In the genomic region with DNA sequence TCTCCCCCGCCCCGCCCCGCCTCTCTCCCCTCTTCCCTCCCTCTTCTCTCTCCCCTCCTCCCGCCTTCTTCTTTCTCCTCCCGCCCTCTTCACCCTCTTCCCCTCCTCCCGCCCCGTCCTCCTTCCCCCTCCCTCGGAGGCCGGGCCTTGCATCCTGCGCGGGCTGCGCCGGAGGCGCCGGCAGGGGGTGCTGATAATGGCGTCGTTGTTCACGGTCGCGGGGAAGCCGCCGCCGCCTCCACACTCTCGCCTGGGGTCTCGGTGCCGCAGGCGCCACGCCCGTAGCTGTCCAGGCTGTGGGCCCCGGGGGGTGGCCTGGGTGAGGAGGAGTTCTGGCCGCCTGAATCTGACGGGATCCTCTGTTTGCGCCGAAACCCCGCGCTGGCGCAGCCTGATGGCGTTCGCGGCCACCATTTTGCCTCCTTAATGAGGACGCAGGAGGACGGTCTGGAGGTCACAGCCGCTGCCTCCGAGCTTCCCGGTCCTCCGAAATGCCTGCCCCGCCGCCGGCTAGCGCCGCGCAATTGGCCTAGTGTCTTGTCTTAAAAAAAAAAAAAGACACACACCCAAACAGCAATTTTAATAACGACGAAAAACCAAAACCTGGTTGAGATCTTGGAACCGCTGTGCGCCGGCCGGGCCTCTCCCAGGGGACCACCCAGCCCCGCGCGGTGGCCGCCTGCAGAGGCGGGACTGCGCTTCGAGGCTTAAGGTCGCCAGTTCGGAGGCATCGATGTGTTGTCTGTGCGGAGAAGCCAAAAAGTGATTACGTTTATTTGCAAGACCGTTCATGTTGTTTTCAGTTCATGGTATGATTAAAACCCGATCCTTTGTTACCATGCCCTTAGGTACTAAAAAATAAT, we compare ENCODE assay signal across 1 cellular context.
TF ChIP-seq lines count a peak whose summit lies in the region.

No MANE protein-coding gene starts in this region.

TF ChIP-seq in H1, 55 proteins besides CTCF, POLR2A, EP300 and RAD21 (continued from another document):
- TF ChIP-seq PHF8 (conservative IDR thresholded peaks at IDR 0.05; ENCODE audit: low read depth, low read length), result peak; percentile 96
- no peak for TF ChIP-seq SIRT6 (IDR thresholded peaks at IDR 0.05; ENCODE audit: low read length)
- TF ChIP-seq EZH2 (IDR thresholded peaks at IDR 0.05; ENCODE audit: low read depth, low read length, severe bottlenecking), result no peak
- TF ChIP-seq BACH1 (IDR thresholded peaks at IDR 0.05; ENCODE audit: low read length), result peak; percentile 13; the same call in 1 of the 2 replicates
- no peak for TF ChIP-seq SIX5 (IDR thresholded peaks at IDR 0.05; ENCODE audit: low read depth, low read length)
- TF ChIP-seq FOSL1 (IDR thresholded peaks at IDR 0.05; ENCODE audit: insufficient read depth, low read depth, low read length), result no peak
- TF ChIP-seq, protein P1, sequence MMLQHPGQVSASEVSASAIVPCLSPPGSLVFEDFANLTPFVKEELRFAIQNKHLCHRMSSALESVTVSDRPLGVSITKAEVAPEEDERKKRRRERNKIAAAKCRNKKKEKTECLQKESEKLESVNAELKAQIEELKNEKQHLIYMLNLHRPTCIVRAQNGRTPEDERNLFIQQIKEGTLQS (IDR thresholded peaks at IDR 0.05; ENCODE audit: insufficient read depth, low read depth, low read length), result 0 out of 2 replicates have a peak, but pooled peaks have one; percentile 58
- TF ChIP-seq HDAC6 (IDR thresholded peaks at IDR 0.05; ENCODE audit: low read depth, low read length), result no peak
- TF ChIP-seq CREB1 (IDR thresholded peaks at IDR 0.05), result peak; percentile 98
- TF ChIP-seq, protein P2, sequence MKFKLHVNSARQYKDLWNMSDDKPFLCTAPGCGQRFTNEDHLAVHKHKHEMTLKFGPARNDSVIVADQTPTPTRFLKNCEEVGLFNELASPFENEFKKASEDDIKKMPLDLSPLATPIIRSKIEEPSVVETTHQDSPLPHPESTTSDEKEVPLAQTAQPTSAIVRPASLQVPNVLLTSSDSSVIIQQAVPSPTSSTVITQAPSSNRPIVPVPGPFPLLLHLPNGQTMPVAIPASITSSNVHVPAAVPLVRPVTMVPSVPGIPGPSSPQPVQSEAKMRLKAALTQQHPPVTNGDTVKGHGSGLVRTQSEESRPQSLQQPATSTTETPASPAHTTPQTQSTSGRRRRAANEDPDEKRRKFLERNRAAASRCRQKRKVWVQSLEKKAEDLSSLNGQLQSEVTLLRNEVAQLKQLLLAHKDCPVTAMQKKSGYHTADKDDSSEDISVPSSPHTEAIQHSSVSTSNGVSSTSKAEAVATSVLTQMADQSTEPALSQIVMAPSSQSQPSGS (IDR thresholded peaks at IDR 0.05; ENCODE audit: low read length), result peak; percentile 23; the same call in 1 of the 2 replicates
- TF ChIP-seq POU5F1 (IDR thresholded peaks at IDR 0.05; ENCODE audit: low read depth, low read length), result no peak
- TF ChIP-seq JUND (IDR thresholded peaks at IDR 0.05; ENCODE audit: low read length), result no peak; the same call in 1 of the 2 replicates
- no peak for TF ChIP-seq CTBP2 (IDR thresholded peaks at IDR 0.05; ENCODE audit: borderline replicate concordance, insufficient read depth, insufficient read length, low read length)
- TF ChIP-seq MAFK (IDR thresholded peaks at IDR 0.05; ENCODE audit: low read depth, low read length), result no peak
- TF ChIP-seq TCF12 (IDR thresholded peaks at IDR 0.05; ENCODE audit: low read depth, low read length), result no peak
- TF ChIP-seq SP2 (IDR thresholded peaks at IDR 0.05; ENCODE audit: low read length), result no peak
- no peak for TF ChIP-seq KDM1A (IDR thresholded peaks at IDR 0.05; ENCODE audit: borderline replicate concordance, low read length)
- TF ChIP-seq, protein P3, sequence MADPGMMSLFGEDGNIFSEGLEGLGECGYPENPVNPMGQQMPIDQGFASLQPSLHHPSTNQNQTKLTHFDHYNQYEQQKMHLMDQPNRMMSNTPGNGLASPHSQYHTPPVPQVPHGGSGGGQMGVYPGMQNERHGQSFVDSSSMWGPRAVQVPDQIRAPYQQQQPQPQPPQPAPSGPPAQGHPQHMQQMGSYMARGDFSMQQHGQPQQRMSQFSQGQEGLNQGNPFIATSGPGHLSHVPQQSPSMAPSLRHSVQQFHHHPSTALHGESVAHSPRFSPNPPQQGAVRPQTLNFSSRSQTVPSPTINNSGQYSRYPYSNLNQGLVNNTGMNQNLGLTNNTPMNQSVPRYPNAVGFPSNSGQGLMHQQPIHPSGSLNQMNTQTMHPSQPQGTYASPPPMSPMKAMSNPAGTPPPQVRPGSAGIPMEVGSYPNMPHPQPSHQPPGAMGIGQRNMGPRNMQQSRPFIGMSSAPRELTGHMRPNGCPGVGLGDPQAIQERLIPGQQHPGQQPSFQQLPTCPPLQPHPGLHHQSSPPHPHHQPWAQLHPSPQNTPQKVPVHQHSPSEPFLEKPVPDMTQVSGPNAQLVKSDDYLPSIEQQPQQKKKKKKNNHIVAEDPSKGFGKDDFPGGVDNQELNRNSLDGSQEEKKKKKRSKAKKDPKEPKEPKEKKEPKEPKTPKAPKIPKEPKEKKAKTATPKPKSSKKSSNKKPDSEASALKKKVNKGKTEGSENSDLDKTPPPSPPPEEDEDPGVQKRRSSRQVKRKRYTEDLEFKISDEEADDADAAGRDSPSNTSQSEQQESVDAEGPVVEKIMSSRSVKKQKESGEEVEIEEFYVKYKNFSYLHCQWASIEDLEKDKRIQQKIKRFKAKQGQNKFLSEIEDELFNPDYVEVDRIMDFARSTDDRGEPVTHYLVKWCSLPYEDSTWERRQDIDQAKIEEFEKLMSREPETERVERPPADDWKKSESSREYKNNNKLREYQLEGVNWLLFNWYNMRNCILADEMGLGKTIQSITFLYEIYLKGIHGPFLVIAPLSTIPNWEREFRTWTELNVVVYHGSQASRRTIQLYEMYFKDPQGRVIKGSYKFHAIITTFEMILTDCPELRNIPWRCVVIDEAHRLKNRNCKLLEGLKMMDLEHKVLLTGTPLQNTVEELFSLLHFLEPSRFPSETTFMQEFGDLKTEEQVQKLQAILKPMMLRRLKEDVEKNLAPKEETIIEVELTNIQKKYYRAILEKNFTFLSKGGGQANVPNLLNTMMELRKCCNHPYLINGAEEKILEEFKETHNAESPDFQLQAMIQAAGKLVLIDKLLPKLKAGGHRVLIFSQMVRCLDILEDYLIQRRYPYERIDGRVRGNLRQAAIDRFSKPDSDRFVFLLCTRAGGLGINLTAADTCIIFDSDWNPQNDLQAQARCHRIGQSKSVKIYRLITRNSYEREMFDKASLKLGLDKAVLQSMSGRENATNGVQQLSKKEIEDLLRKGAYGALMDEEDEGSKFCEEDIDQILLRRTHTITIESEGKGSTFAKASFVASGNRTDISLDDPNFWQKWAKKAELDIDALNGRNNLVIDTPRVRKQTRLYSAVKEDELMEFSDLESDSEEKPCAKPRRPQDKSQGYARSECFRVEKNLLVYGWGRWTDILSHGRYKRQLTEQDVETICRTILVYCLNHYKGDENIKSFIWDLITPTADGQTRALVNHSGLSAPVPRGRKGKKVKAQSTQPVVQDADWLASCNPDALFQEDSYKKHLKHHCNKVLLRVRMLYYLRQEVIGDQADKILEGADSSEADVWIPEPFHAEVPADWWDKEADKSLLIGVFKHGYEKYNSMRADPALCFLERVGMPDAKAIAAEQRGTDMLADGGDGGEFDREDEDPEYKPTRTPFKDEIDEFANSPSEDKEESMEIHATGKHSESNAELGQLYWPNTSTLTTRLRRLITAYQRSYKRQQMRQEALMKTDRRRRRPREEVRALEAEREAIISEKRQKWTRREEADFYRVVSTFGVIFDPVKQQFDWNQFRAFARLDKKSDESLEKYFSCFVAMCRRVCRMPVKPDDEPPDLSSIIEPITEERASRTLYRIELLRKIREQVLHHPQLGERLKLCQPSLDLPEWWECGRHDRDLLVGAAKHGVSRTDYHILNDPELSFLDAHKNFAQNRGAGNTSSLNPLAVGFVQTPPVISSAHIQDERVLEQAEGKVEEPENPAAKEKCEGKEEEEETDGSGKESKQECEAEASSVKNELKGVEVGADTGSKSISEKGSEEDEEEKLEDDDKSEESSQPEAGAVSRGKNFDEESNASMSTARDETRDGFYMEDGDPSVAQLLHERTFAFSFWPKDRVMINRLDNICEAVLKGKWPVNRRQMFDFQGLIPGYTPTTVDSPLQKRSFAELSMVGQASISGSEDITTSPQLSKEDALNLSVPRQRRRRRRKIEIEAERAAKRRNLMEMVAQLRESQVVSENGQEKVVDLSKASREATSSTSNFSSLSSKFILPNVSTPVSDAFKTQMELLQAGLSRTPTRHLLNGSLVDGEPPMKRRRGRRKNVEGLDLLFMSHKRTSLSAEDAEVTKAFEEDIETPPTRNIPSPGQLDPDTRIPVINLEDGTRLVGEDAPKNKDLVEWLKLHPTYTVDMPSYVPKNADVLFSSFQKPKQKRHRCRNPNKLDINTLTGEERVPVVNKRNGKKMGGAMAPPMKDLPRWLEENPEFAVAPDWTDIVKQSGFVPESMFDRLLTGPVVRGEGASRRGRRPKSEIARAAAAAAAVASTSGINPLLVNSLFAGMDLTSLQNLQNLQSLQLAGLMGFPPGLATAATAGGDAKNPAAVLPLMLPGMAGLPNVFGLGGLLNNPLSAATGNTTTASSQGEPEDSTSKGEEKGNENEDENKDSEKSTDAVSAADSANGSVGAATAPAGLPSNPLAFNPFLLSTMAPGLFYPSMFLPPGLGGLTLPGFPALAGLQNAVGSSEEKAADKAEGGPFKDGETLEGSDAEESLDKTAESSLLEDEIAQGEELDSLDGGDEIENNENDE (IDR thresholded peaks at IDR 0.05; ENCODE audit: insufficient replicate concordance, low read length), result no peak
- TF ChIP-seq, protein P4, sequence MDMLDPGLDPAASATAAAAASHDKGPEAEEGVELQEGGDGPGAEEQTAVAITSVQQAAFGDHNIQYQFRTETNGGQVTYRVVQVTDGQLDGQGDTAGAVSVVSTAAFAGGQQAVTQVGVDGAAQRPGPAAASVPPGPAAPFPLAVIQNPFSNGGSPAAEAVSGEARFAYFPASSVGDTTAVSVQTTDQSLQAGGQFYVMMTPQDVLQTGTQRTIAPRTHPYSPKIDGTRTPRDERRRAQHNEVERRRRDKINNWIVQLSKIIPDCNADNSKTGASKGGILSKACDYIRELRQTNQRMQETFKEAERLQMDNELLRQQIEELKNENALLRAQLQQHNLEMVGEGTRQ (IDR thresholded peaks at IDR 0.05; ENCODE audit: low read length), result no peak
- TF ChIP-seq ZNF274 (IDR thresholded peaks at IDR 0.05; ENCODE audit: borderline replicate concordance, extremely low read depth, low read length), result no peak
- TF ChIP-seq GTF2F1 (IDR thresholded peaks at IDR 0.05; ENCODE audit: borderline replicate concordance, low read depth, low read length), result no peak; the same call in 1 of the 2 replicates
- TF ChIP-seq, protein P5, sequence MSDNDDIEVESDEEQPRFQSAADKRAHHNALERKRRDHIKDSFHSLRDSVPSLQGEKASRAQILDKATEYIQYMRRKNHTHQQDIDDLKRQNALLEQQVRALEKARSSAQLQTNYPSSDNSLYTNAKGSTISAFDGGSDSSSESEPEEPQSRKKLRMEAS (IDR thresholded peaks at IDR 0.05), result peak; percentile 49; the same call in 1 of the 2 replicates
- TF ChIP-seq KDM5A (IDR thresholded peaks at IDR 0.05; ENCODE audit: low read length), result peak; percentile 67
- TF ChIP-seq HDAC2 (IDR thresholded peaks at IDR 0.05; ENCODE audit: borderline replicate concordance in 1 of 2, low read depth in 2 of 2, low read length in 2 of 2), result peak in 1 of 2 experiments; percentile 80; a peak in 2 of 4 replicates
- TF ChIP-seq TAF7 (optimal IDR thresholded peaks at IDR 0.05; ENCODE audit: borderline replicate concordance, low read depth, low read length), result peak; percentile 97
- TF ChIP-seq KDM4A (IDR thresholded peaks at IDR 0.05; ENCODE audit: low read depth, low read length, severe bottlenecking), result peak; percentile 94
- no peak for TF ChIP-seq RFX5 (IDR thresholded peaks at IDR 0.05; ENCODE audit: borderline replicate concordance, low read depth, low read length)
- peak; percentile 97 for TF ChIP-seq ASH2L (IDR thresholded peaks at IDR 0.05; ENCODE audit: low read length)
- TF ChIP-seq BCL11A (IDR thresholded peaks at IDR 0.05; ENCODE audit: low read depth in 2 of 2, low read length in 2 of 2), result no peak
- TF ChIP-seq SP1 (IDR thresholded peaks at IDR 0.05; ENCODE audit: low read depth, low read length), result no peak
- no peak for TF ChIP-seq NRF1 (IDR thresholded peaks at IDR 0.05; ENCODE audit: low read depth, low read length)
- TF ChIP-seq RBBP5 (IDR thresholded peaks at IDR 0.05; ENCODE audit: borderline replicate concordance, low read depth, low read length), result peak; percentile 86
- peak; percentile 70 for TF ChIP-seq SRF (IDR thresholded peaks at IDR 0.05; ENCODE audit: low read depth, low read length)
- TF ChIP-seq SP4 (IDR thresholded peaks at IDR 0.05; ENCODE audit: low read length), result 0 out of 2 replicates have a peak, but pooled peaks have one; percentile 40
- peak in 1 of 2 experiments; percentile 51; a peak in 2 of 4 replicates for TF ChIP-seq SIN3A (conservative IDR thresholded peaks at IDR 0.05 in 1 of 2, IDR thresholded peaks at IDR 0.05 in 1 of 2; ENCODE audit: low read depth in 1 of 2, low read length in 2 of 2)
- TF ChIP-seq GABPA (IDR thresholded peaks at IDR 0.05; ENCODE audit: borderline replicate concordance, insufficient read depth, low read length), result no peak
- TF ChIP-seq CBX5 (IDR thresholded peaks at IDR 0.05; ENCODE audit: low read depth, low read length), result no peak
- TF ChIP-seq CBX8 (IDR thresholded peaks at IDR 0.05; ENCODE audit: borderline replicate concordance, low read depth, low read length), result no peak
- TF ChIP-seq TEAD4 (IDR thresholded peaks at IDR 0.05; ENCODE audit: low read depth, low read length), result no peak; the same call in 1 of the 2 replicates
- peak; percentile 91 for TF ChIP-seq TAF1 (IDR thresholded peaks at IDR 0.05; ENCODE audit: low read depth, low read length)
- peak; percentile 97 for TF ChIP-seq POLR2AphosphoS5 (IDR thresholded peaks at IDR 0.05; ENCODE audit: low read depth, low read length)
- TF ChIP-seq YY1 (IDR thresholded peaks at IDR 0.05; ENCODE audit: low read depth, low read length), result peak; percentile 96
